Comparison of ENCODE assay signal across 18 cellular contexts in genomic region chr4:93466440-93466839, GRCh38.
"Had no signal": no experiment of that assay in that cellular context is flagged by ENCODE, and none has a peak within 500 bp of the region (broad histone marks: within the 10 kb centered on the region; RNA-seq: fewer than 3 reads in every experiment).

No MANE protein-coding gene starts in this region.

- H3K27ac ChIP-seq: colonic mucosa, dorsolateral prefrontal cortex, left lung, neutrophil, ovary, prostate gland, right atrium auricular region, tibial artery had no signal

- H3K27me3 ChIP-seq: colonic mucosa, dorsolateral prefrontal cortex, left lung, neutrophil, ovary, right atrium auricular region, tibial artery had no signal

- H3K4me1 ChIP-seq: colonic mucosa, left lung, prostate gland, right atrium auricular region, tibial artery had no signal

- ATAC-seq: activated T-cell treated with anti-CD3 and anti-CD28 coated beads, Interleukin-2, amount 50 U/mL, for 72 hours; left lung; naive thymus-derived CD4-positive, alpha-beta T cell had no signal

- H3K9me3 ChIP-seq: colonic mucosa, left lung, neutrophil, ovary, prostate gland, right atrium auricular region, tibial artery had no signal

- DNase-seq: activated CD4-positive, alpha-beta memory T cell treated with anti-CD3 and anti-CD28 coated beads for 36 hours; activated CD4-positive, alpha-beta T cell treated with anti-CD3 and anti-CD28 coated beads for 48 hours; activated effector memory CD4-positive, alpha-beta T cell treated with Interleukin-2 at 50 U/mL for 16 hours; activated naive CD4-positive, alpha-beta T cell treated with anti-CD3 and anti-CD28 coated beads for 36 hours; activated naive CD8-positive, alpha-beta T cell treated with anti-CD3 and anti-CD28 coated beads, Interleukin-2, amount 10 ng/mL, durations not matched to agents 7 days and 5 days; activated T-cell treated with anti-CD3 and anti-CD28 coated beads, Interleukin-2, amount 50 U/mL, for 72 hours; amniotic stem cell; colonic mucosa; dorsolateral prefrontal cortex; naive thymus-derived CD4-positive, alpha-beta T cell; ovary; T1000; tibial artery had no signal

- H3K36me3 ChIP-seq: colonic mucosa, left lung, neutrophil, ovary, prostate gland, right atrium auricular region, tibial artery had no signal

- H3K4me3 ChIP-seq: colonic mucosa, dorsolateral prefrontal cortex, left lung, lung, ovary, prostate gland, right atrium auricular region, tibial artery had no signal
